In genomic region chr20:63941282-63942060, GRCh38 we compare ENCODE assay signal across 6 cellular contexts. TPM values are rescaled to one million over a fixed set of nuclear protein-coding genes. Genes with fewer than 3 reads are reported as not detected.
DNase-seq lines count a peak whose midpoint lies in the region; ATAC-seq and TF ChIP-seq lines count a peak whose summit lies in the region.

No MANE protein-coding gene starts in this region.

- H3K4me1 ChIP-seq in left lung, result peaks cover 0 to 38% of the 10 kb centered on the region in 2 donors

- peaks cover 4% of the 10 kb centered on the region for H3K4me1 Mint-ChIP-seq in activated T-cell treated with anti-CD3 and anti-CD28 coated beads, Interleukin-2, amount 50 U/mL, for 72 hours (ENCODE audit: low read depth)
- no peaks in the 10 kb centered on the region for H3K4me1 Mint-ChIP-seq in mesothelial cell of epicardium

- H3K27ac Mint-ChIP-seq in activated T-cell treated with anti-CD3 and anti-CD28 coated beads, Interleukin-2, amount 50 U/mL, for 72 hours, result no peak overlapping the region
- H3K27ac Mint-ChIP-seq in mesothelial cell of epicardium, result no peak overlapping the region

- TF ChIP-seq CTCF in left lung (IDR thresholded peaks at IDR 0.05) (no peak), mesothelial cell of epicardium (IDR thresholded peaks at IDR 0.05; ENCODE audit: unreplicated experiment) (no peak)

- peak; percentile 76 to 80 for DNase-seq in activated T-cell treated with anti-CD3 and anti-CD28 coated beads, Interleukin-2, amount 50 U/mL, for 72 hours
- DNase-seq in left lung (peak; percentile 76 to 88), mesothelial cell of epicardium (ENCODE audit: low spot score in 2 of 2, unreplicated experiment in 2 of 2) (no peak)
- no peak for DNase-seq in NK-92 treated with Interleukin-12 subunit alpha and Interleukin-12 subunit beta, amount 100 ng/mL, for 24 hours (lab: John Stamatoyannopoulos, UW)

- H3K36me3 ChIP-seq in left lung, result peaks cover 0 to 87% of the 10 kb centered on the region in 2 donors

- no peak; the same call in 1 of the 2 replicates for TF ChIP-seq EP300 in Ishikawa (IDR thresholded peaks at IDR 0.05; ENCODE audit: borderline replicate concordance)

- peaks cover 0 to 2% of the 10 kb centered on the region in 2 donors for H3K36me3 Mint-ChIP-seq in activated T-cell treated with anti-CD3 and anti-CD28 coated beads, Interleukin-2, amount 50 U/mL, for 72 hours (ENCODE audit: insufficient read depth in 2 of 2)
- peaks cover 13% of the 10 kb centered on the region for H3K36me3 Mint-ChIP-seq in mesothelial cell of epicardium

- H3K27ac ChIP-seq in left lung, result peak overlapping the region; percentile 39 to 83

- H3K27me3 Mint-ChIP-seq in activated T-cell treated with anti-CD3 and anti-CD28 coated beads, Interleukin-2, amount 50 U/mL, for 72 hours (ENCODE audit: low read depth), result no peaks in the 10 kb centered on the region
- H3K27me3 Mint-ChIP-seq in mesothelial cell of epicardium (ENCODE audit: low read depth), result no peaks in the 10 kb centered on the region

- H3K27me3 ChIP-seq in left lung, result no peaks in the 10 kb centered on the region

- H3K4me3 ChIP-seq in left lung, result no peak overlapping the region

- ATAC-seq in activated T-cell treated with anti-CD3 and anti-CD28 coated beads, Interleukin-2, amount 50 U/mL, for 72 hours (replicated peaks in 1 of 2), result peak; percentile 75 to 88
- ATAC-seq in left lung, result peak; percentile 16
- ATAC-seq in GM19463 (IDR thresholded peaks at IDR 0.05; ENCODE audit: unreplicated experiment), result no peak

- no peaks in the 10 kb centered on the region for H3K9me3 Mint-ChIP-seq in activated T-cell treated with anti-CD3 and anti-CD28 coated beads, Interleukin-2, amount 50 U/mL, for 72 hours
- no peaks in the 10 kb centered on the region for H3K9me3 Mint-ChIP-seq in mesothelial cell of epicardium

- TF ChIP-seq RAD21 in Ishikawa (IDR thresholded peaks at IDR 0.05; ENCODE audit: low read depth), result no peak

- no peaks in the 10 kb centered on the region for H3K9me3 ChIP-seq in left lung

- peak overlapping the region in 1 of 2 donors; percentile 40 for H3K4me3 Mint-ChIP-seq in activated T-cell treated with anti-CD3 and anti-CD28 coated beads, Interleukin-2, amount 50 U/mL, for 72 hours
- H3K4me3 Mint-ChIP-seq in mesothelial cell of epicardium, result no peak overlapping the region

- intact Hi-C loops in left lung (cut with DNase I), result no loop called here

TF ChIP-seq in Ishikawa, 13 proteins besides CTCF, POLR2A, EP300 and RAD21:
- TF ChIP-seq CEBPB (IDR thresholded peaks at IDR 0.05) (no peak), MAX (IDR thresholded peaks at IDR 0.05) (peak; percentile 19; the same call in 1 of the 2 replicates), NFIC (IDR thresholded peaks at IDR 0.05) (0 out of 2 replicates have a peak, but pooled peaks have one; percentile 15)

RNA-seq across cellular contexts. Expression of gene UCKL1, which starts 14.7 kb away (rescaled TPM):
- 10 to 100 TPM; 27.9 to 33.1 TPM for total RNA-seq in activated T-cell treated with anti-CD3 and anti-CD28 coated beads, Interleukin-2, amount 50 U/mL, for 72 hours
- total RNA-seq in left lung (10 to 100 TPM; 26.7 to 31.6 TPM), mesothelial cell of epicardium (56.8 to 60.0 TPM (median 58.0 TPM) in 3 replicates)

RNA-seq across cellular contexts. Expression of gene ZNF512B, which starts 28.3 kb away (rescaled TPM):
- 10 to 100 TPM; 20.0 to 20.6 TPM for total RNA-seq in activated T-cell treated with anti-CD3 and anti-CD28 coated beads, Interleukin-2, amount 50 U/mL, for 72 hours
- 10 to 100 TPM; 16.4 to 16.9 TPM for total RNA-seq in left lung
- 60.0 to 62.0 TPM (median 61.0 TPM) in 3 replicates for total RNA-seq in mesothelial cell of epicardium

RNA-seq across cellular contexts. Expression of gene SAMD10, which starts 38.0 kb away (rescaled TPM):
- 10 to 100 TPM; 54.6 to 77.0 TPM for total RNA-seq in activated T-cell treated with anti-CD3 and anti-CD28 coated beads, Interleukin-2, amount 50 U/mL, for 72 hours
- total RNA-seq in left lung, result 1 to 10 TPM; 4.6 to 6.0 TPM
- total RNA-seq in mesothelial cell of epicardium, result 10.3 to 11.7 TPM (median 11.4 TPM) in 3 replicates

RNA-seq across cellular contexts. Expression of gene PRPF6, which starts 39.5 kb away (rescaled TPM):
- total RNA-seq in activated T-cell treated with anti-CD3 and anti-CD28 coated beads, Interleukin-2, amount 50 U/mL, for 72 hours, result 10 to 100 TPM; 77.5 to 95.7 TPM
- 10 to 100 TPM; 49.8 to 53.7 TPM for total RNA-seq in left lung
- total RNA-seq in mesothelial cell of epicardium, result 65.2 to 68.2 TPM (median 65.9 TPM) in 3 replicates

RNA-seq across cellular contexts. Expression of gene DNAJC5, which starts 46.5 kb away (rescaled TPM):
- 10 to 100 TPM; 37.6 to 40.5 TPM for total RNA-seq in activated T-cell treated with anti-CD3 and anti-CD28 coated beads, Interleukin-2, amount 50 U/mL, for 72 hours
- 10 to 100 TPM; 39.9 to 59.5 TPM for total RNA-seq in left lung
- 40.6 to 43.2 TPM (median 41.6 TPM) in 3 replicates for total RNA-seq in mesothelial cell of epicardium

Comparison
In these comparisons a context has a peak if more than half of its experiments do, and no peak if none do; other contexts are left out.
1. DNase-seq: peak in activated T-cell treated with anti-CD3 and anti-CD28 coated beads, Interleukin-2, amount 50 U/mL, for 72 hours (2 of 2) and left lung (2 of 2); none in mesothelial cell of epicardium (0 of 2) and NK-92 treated with Interleukin-12 subunit alpha and Interleukin-12 subunit beta, amount 100 ng/mL, for 24 hours (single experiment).